14 cellular contexts compared by ENCODE assay signal in genomic region chr16:1530349-1530882, GRCh38. TPM values are rescaled to one million over a fixed set of nuclear protein-coding genes. Genes with fewer than 3 reads are reported as not detected.
DNase-seq lines count a peak whose midpoint lies in the region; ATAC-seq and TF ChIP-seq lines count a peak whose summit lies in the region.
"Had no signal": no experiment of that assay in that cellular context is flagged by ENCODE, and none has a peak within 500 bp of the region (broad histone marks: within the 10 kb centered on the region; RNA-seq: fewer than 3 reads in every experiment).

No MANE protein-coding gene starts in this region.

- H3K9ac ChIP-seq in fibroblast of lung (ENCODE audit: insufficient read depth, low read length) = no peak overlapping the region

- H3K36me3 Mint-ChIP-seq in MCF 10A (ENCODE audit: insufficient read depth, unreplicated experiment) (no peaks in the 10 kb centered on the region), osteocyte (ENCODE audit: unreplicated experiment) (no peaks in the 10 kb centered on the region)

- H3K9me3 Mint-ChIP-seq in MCF 10A (ENCODE audit: unreplicated experiment) = no peaks in the 10 kb centered on the region
- no peaks in the 10 kb centered on the region for H3K9me3 Mint-ChIP-seq in osteocyte (ENCODE audit: unreplicated experiment)
- H3K9me3 Mint-ChIP-seq: activated T-helper 2 cell treated with anti-CD3 and anti-CD28 coated beads, Interferon-gamma antibody, Interleukin-2, Interleukin-4, amounts not matched to agents 10 μg/mL and 5 μg/mL and 100 μg/mL, durations not matched to agents 14 hours and 24 hours and 36 hours had no signal

- H3K4me3 Mint-ChIP-seq in MCF 10A (ENCODE audit: unreplicated experiment) = no peak overlapping the region
- no peak overlapping the region for H3K4me3 Mint-ChIP-seq in osteocyte (ENCODE audit: unreplicated experiment)

- no TSS peak for BruUV-seq in MCF 10A (replicated peaks; lab: Mats Ljungman, UMichigan)

- H3K9me3 ChIP-seq in breast epithelium (no peaks in the 10 kb centered on the region), fibroblast of lung (ENCODE audit: control insufficient read depth, insufficient read depth, low read depth, low read length) (no peaks in the 10 kb centered on the region), upper lobe of right lung (no peaks in the 10 kb centered on the region)

- H3K27ac ChIP-seq in breast epithelium (peak overlapping the region; percentile 84 to 97), fibroblast of lung (ENCODE audit: insufficient read depth, low read length) (peak overlapping the region; percentile 58), upper lobe of right lung (peak overlapping the region; percentile 92)

- no peak overlapping the region for H2AFZ ChIP-seq in fibroblast of lung (ENCODE audit: low read length)

- peak overlapping the region; percentile 7 for H3K4me2 ChIP-seq in fibroblast of lung (ENCODE audit: extremely low read depth, insufficient read depth, low read length)

- peak overlapping the region in 2 of 3 donors; percentile 68 to 91 for H3K4me3 ChIP-seq in breast epithelium
- H3K4me3 ChIP-seq in fibroblast of lung (replicated peaks in 1 of 4; ENCODE audit: control extremely low read depth in 1 of 4, insufficient read depth in 1 of 4, low read depth in 3 of 4, low read length in 4 of 4) = no peak overlapping the region
- H3K4me3 ChIP-seq in upper lobe of right lung = no peak overlapping the region

- H3K27me3 Mint-ChIP-seq in MCF 10A (ENCODE audit: insufficient read depth, unreplicated experiment) (no peaks in the 10 kb centered on the region), osteocyte (ENCODE audit: unreplicated experiment) (no peaks in the 10 kb centered on the region)

- H3K27ac Mint-ChIP-seq in MCF 10A (ENCODE audit: low read depth, unreplicated experiment) (no peak overlapping the region), osteocyte (ENCODE audit: unreplicated experiment) (peak overlapping the region; percentile 86)
- H3K27ac Mint-ChIP-seq: activated T-helper 2 cell treated with anti-CD3 and anti-CD28 coated beads, Interferon-gamma antibody, Interleukin-2, Interleukin-4, amounts not matched to agents 10 μg/mL and 5 μg/mL and 100 μg/mL, durations not matched to agents 14 hours and 24 hours and 36 hours had no signal

- H3K27me3 ChIP-seq in breast epithelium (no peaks in the 10 kb centered on the region), fibroblast of lung (ENCODE audit: control insufficient read depth, insufficient read depth, low read length) (no peaks in the 10 kb centered on the region), upper lobe of right lung (no peaks in the 10 kb centered on the region)

- no peaks in the 10 kb centered on the region for H4K20me1 ChIP-seq in fibroblast of lung (ENCODE audit: control insufficient read depth, extremely low read depth, insufficient read depth, low read length)

- no peak for TF ChIP-seq POLR2A in breast epithelium (IDR thresholded peaks at IDR 0.05)

- no peak for ATAC-seq in upper lobe of right lung
- no peak for ATAC-seq in GM18867 (IDR thresholded peaks at IDR 0.05; ENCODE audit: unreplicated experiment)

- CTCF ChIA-PET in MCF 10A (lab: Yijun Ruan, JAX) = no interaction called here

- POLR2A ChIA-PET in MCF 10A (lab: Yijun Ruan, JAX) = no interaction called here

- H3K36me3 ChIP-seq in breast epithelium = no peaks in the 10 kb centered on the region
- no peaks in the 10 kb centered on the region for H3K36me3 ChIP-seq in fibroblast of lung (ENCODE audit: control insufficient read depth, insufficient read depth, low read length)
- peaks cover 2% of the 10 kb centered on the region for H3K36me3 ChIP-seq in upper lobe of right lung

- no peak for DNase-seq in breast epithelium (ENCODE audit: low spot score in 2 of 2)
- no peak for DNase-seq in MCF 10A (ENCODE audit: unreplicated experiment)
- no peak for DNase-seq in fibroblast of lung (ENCODE audit: low read depth in 2 of 2)
- no peak for DNase-seq in osteocyte (ENCODE audit: extremely low spot score, unreplicated experiment)
- no peak for DNase-seq in upper lobe of right lung
- DNase-seq in SK-N-DZ (ENCODE audit: low spot score) = no peak
- no peak for DNase-seq in A172 (ENCODE audit: low spot score)
- DNase-seq: NCI-H2107, occipital lobe had no signal

- no peak for TF ChIP-seq CTCF in breast epithelium (IDR thresholded peaks at IDR 0.05)
- TF ChIP-seq CTCF in MCF 10A (IDR thresholded peaks at IDR 0.05; ENCODE audit: unreplicated experiment) = no peak
- TF ChIP-seq CTCF in fibroblast of lung (conservative IDR thresholded peaks at IDR 0.05 in 1 of 2, IDR thresholded peaks at IDR 0.05 in 1 of 2; ENCODE audit: low read depth in 1 of 2, low read length in 2 of 2) = no peak
- TF ChIP-seq CTCF in osteocyte (IDR thresholded peaks at IDR 0.05) = no peak
- no peak for TF ChIP-seq CTCF in upper lobe of right lung (IDR thresholded peaks at IDR 0.05)

- H3K4me1 Mint-ChIP-seq in MCF 10A (ENCODE audit: insufficient read depth, unreplicated experiment) (no peaks in the 10 kb centered on the region), osteocyte (ENCODE audit: unreplicated experiment) (peaks cover 55% of the 10 kb centered on the region)

- peaks cover 11% of the 10 kb centered on the region for H3K79me2 ChIP-seq in fibroblast of lung (ENCODE audit: control insufficient read depth, insufficient read depth, low read length)

- H3K4me1 ChIP-seq in breast epithelium (peaks cover 17 to 24% of the 10 kb centered on the region in 2 donors), fibroblast of lung (ENCODE audit: control insufficient read depth, extremely low read depth, insufficient read depth, low read length) (peaks cover 28% of the 10 kb centered on the region), upper lobe of right lung (peaks cover 48% of the 10 kb centered on the region)

- intact Hi-C loops in breast epithelium (cut with DNase I; ENCODE audit: low total_unique reads) (loop anchor here (10.0 kb wide), 1 partner anchor 116 kb away; the partner anchor contains the start of gene UNKL), MCF 10A (cut with micrococcal nuclease) (no loop called here), upper lobe of right lung (cut with DNase I) (no loop called here)

RNA-seq across cellular contexts. Expression of gene TMEM204, which starts 3.0 kb away (rescaled TPM):
- total RNA-seq in breast epithelium = 10 to 100 TPM; 27.8 to 37.0 (median 34.1) TPM
- total RNA-seq in MCF 10A (2022) = not detected in 2 replicates
- total RNA-seq in fibroblast of lung = 10.3 and 12.4 TPM in 2 replicates
- 9.6 and 10.9 TPM in 2 replicates for polyA plus RNA-seq in fibroblast of lung
- polyA plus RNA-seq in fibroblast of lung (2012) = 14.2 and 14.6 TPM in 2 replicates
- 15.0 and 19.3 TPM in 2 replicates for polyA minus RNA-seq in fibroblast of lung (ENCODE audit: low replicate concordance)
- total RNA-seq in osteocyte = 13.5 and 14.5 TPM in 2 replicates
- 69.2 TPM for total RNA-seq in upper lobe of right lung
- not detected in 2 replicates for polyA plus RNA-seq in SK-N-DZ (2014; cell fraction: cytosol; rRNA removed)
- not detected in 2 replicates for polyA plus RNA-seq in SK-N-DZ (2014; cell fraction: nucleus; rRNA removed)
- 0.17 TPM in 1 of 2 replicates, not detected in the other for total RNA-seq in A172 (2014; rRNA removed; shearing (Covaris generic))
- total RNA-seq: LHCN-M2 had no signal

RNA-seq across cellular contexts. Expression of gene TELO2, which starts 37.3 kb away (rescaled TPM):
- 10 to 100 TPM; 15.2 to 27.5 (median 23.9) TPM for total RNA-seq in breast epithelium
- total RNA-seq in MCF 10A (2022) = 27.7 and 31.3 TPM in 2 replicates
- 8.2 and 10.9 TPM in 2 replicates for total RNA-seq in fibroblast of lung
- 6.3 and 9.4 TPM in 2 replicates for polyA plus RNA-seq in fibroblast of lung
- polyA plus RNA-seq in fibroblast of lung (2012) = 14.4 and 26.1 TPM in 2 replicates
- polyA minus RNA-seq in fibroblast of lung (ENCODE audit: low replicate concordance) = 8.8 and 9.3 TPM in 2 replicates
- 35.7 and 37.8 TPM in 2 replicates for total RNA-seq in osteocyte
- total RNA-seq in upper lobe of right lung = 26.0 TPM
- polyA plus RNA-seq in SK-N-DZ (2014; cell fraction: cytosol; rRNA removed) = 35.5 and 36.4 TPM in 2 replicates
- 165 and 184 TPM in 2 replicates for polyA plus RNA-seq in SK-N-DZ (2014; cell fraction: nucleus; rRNA removed)
- total RNA-seq in A172 (2014; rRNA removed; shearing (Covaris generic)) = 20.9 and 28.8 TPM in 2 replicates

RNA-seq across cellular contexts. Expression of gene PTX4, which starts 41.7 kb away (rescaled TPM):
- total RNA-seq in breast epithelium (not detected), MCF 10A (2022) (not detected in 2 replicates), fibroblast of lung (not detected in 2 replicates), osteocyte (not detected in 2 replicates), upper lobe of right lung (not detected)
- 0.05 TPM in 1 of 2 replicates, not detected in the other for polyA plus RNA-seq in fibroblast of lung
- 0.08 TPM in 1 of 2 replicates, not detected in the other for polyA plus RNA-seq in fibroblast of lung (2012)
- polyA minus RNA-seq in fibroblast of lung (ENCODE audit: low replicate concordance) = not detected in 2 replicates
- polyA plus RNA-seq in SK-N-DZ (2014; cell fraction: cytosol; rRNA removed) = not detected in 2 replicates
- polyA plus RNA-seq in SK-N-DZ (2014; cell fraction: nucleus; rRNA removed) = not detected in 2 replicates
- total RNA-seq in A172 (2014; rRNA removed; shearing (Covaris generic)) = not detected in 2 replicates
- total RNA-seq: activated T-helper 2 cell treated with anti-CD3 and anti-CD28 coated beads, Interferon-gamma antibody, Interleukin-2, Interleukin-4, amounts not matched to agents 10 μg/mL and 5 μg/mL and 100 μg/mL, durations not matched to agents 14 hours and 24 hours and 36 hours; LHCN-M2; occipital lobe; subcutaneous adipose tissue; T-helper 1 cell treated with Interleukin-12 subunit alpha and Interleukin-12 subunit beta and Interleukin-4 antibody, amounts not matched to agents 30 ng/mL and 1 ng/mL, for 36 hours had no signal

RNA-seq across cellular contexts. Expression of gene CLCN7, which starts 55.6 kb away (rescaled TPM):
- total RNA-seq in breast epithelium (10 to 100 TPM; 52.2 to 72.3 (median 71.4) TPM), MCF 10A (2022) (60.0 and 69.5 TPM in 2 replicates), fibroblast of lung (80.4 and 83.4 TPM in 2 replicates), osteocyte (177 and 179 TPM in 2 replicates), upper lobe of right lung (138 TPM)
- 25.0 and 25.8 TPM in 2 replicates for polyA plus RNA-seq in fibroblast of lung
- 47.8 and 53.1 TPM in 2 replicates for polyA plus RNA-seq in fibroblast of lung (2012)
- 60.6 and 72.3 TPM in 2 replicates for polyA minus RNA-seq in fibroblast of lung (ENCODE audit: low replicate concordance)
- polyA plus RNA-seq in SK-N-DZ (2014; cell fraction: cytosol; rRNA removed) = 47.2 and 67.5 TPM in 2 replicates
- 328 and 374 TPM in 2 replicates for polyA plus RNA-seq in SK-N-DZ (2014; cell fraction: nucleus; rRNA removed)
- 79.9 and 86.3 TPM in 2 replicates for total RNA-seq in A172 (2014; rRNA removed; shearing (Covaris generic))

Comparison
In these comparisons a context has a peak if more than half of its experiments do, and no peak if none do; other contexts are left out.
1. H3K4me3 ChIP-seq: peak in breast epithelium (2 of 3); none in fibroblast of lung (0 of 4) and upper lobe of right lung (single experiment).
2. Peak in every context shown above with its lines, with median percentiles within 50 percentile points of each other: H3K27ac ChIP-seq.